29 cellular contexts compared by ENCODE assay signal in the genomic region with DNA sequence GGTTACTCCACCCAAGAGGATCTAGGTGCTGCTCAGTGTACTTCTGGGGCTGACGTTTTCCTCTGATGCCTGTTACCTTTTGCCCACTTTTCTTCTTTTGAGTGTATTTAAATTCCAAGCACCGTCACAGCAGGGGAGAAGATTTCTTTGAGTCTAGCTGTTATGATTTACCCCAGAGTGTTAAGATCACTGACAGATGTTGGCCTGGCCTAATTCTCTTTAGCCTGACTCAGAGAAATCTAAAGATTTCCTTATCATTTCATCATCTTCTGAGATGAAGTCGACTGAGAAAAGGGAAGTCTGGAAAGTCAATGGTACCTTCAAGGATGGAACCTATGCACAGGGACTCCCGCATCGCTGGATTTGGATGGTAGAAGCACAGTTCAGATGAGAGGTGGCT.
DNase-seq lines count a peak whose midpoint lies in the region; ATAC-seq and TF ChIP-seq lines count a peak whose summit lies in the region.
"Had no signal": no experiment of that assay in that cellular context is flagged by ENCODE, and none has a peak within 500 bp of the region (broad histone marks: within the 10 kb centered on the region; RNA-seq: fewer than 3 reads in every experiment).

No MANE protein-coding gene starts in this region.

- intact Hi-C loops in uterus (cut with DNase I; ENCODE audit: low total_unique reads): no loop called here
- intact Hi-C loops in activated CD4-positive, alpha-beta T cell treated with anti-CD3 and anti-CD28 coated beads, Interleukin-2, amount 10 ng/mL, durations not matched to agents 24 days and 14 days (cut with micrococcal nuclease): no loop called here

- no peaks in the 10 kb centered on the region for H3K27me3 Mint-ChIP-seq in activated CD4-positive, alpha-beta T cell treated with anti-CD3 and anti-CD28 coated beads, Interleukin-2, amount 10 ng/mL, durations not matched to agents 24 days and 14 days
- H3K27me3 Mint-ChIP-seq: activated B cell treated with CpG ODN at 0.5 μM for 24 hours; activated CD8-positive, alpha-beta memory T cell treated with anti-CD3 and anti-CD28 coated beads, Interleukin-2, amount 10 ng/mL, durations not matched to agents 7 days and 5 days; B cell had no signal

- POLR2A ChIA-PET in SK-N-SH (lab: Yijun Ruan, JAX): no interaction called here

- H3K79me2 ChIP-seq in SK-N-SH (ENCODE audit: insufficient read depth): peaks cover 3% of the 10 kb centered on the region; the same call in 1 of the 2 replicates
- H3K79me2 ChIP-seq: parathyroid adenoma had no signal

- no peaks in the 10 kb centered on the region for H3K4me1 Mint-ChIP-seq in activated CD4-positive, alpha-beta T cell treated with anti-CD3 and anti-CD28 coated beads, Interleukin-2, amount 10 ng/mL, durations not matched to agents 24 days and 14 days
- H3K4me1 Mint-ChIP-seq: activated B cell treated with CpG ODN at 0.5 μM for 24 hours; activated CD8-positive, alpha-beta memory T cell treated with anti-CD3 and anti-CD28 coated beads, Interleukin-2, amount 10 ng/mL, durations not matched to agents 7 days and 5 days; B cell had no signal

- no peak for ATAC-seq in SK-N-SH treated with all-trans-retinoic acid at 6 μM for 48 hours
- ATAC-seq: activated CD8-positive, alpha-beta memory T cell treated with anti-CD3 and anti-CD28 coated beads, Interleukin-2, amount 10 ng/mL, durations not matched to agents 7 days and 5 days; esophagus mucosa had no signal

- H3K36me3 ChIP-seq in SK-N-SH (replicated peaks in 1 of 2; ENCODE audit: control insufficient read depth in 1 of 2, insufficient read depth in 2 of 2, low read length in 1 of 2) (no peaks in the 10 kb centered on the region), uterus (no peaks in the 10 kb centered on the region), BE2C (no peaks in the 10 kb centered on the region), right atrium auricular region (no peaks in the 10 kb centered on the region)
- H3K36me3 ChIP-seq: Peyer's patch, spleen, transverse colon had no signal

- H2AFZ ChIP-seq in SK-N-SH (ENCODE audit: low read depth): no peak overlapping the region
- H2AFZ ChIP-seq: parathyroid adenoma had no signal

- H3K9me3 ChIP-seq in SK-N-SH (no peaks in the 10 kb centered on the region), uterus (no peaks in the 10 kb centered on the region), BE2C (no peaks in the 10 kb centered on the region), right atrium auricular region (no peaks in the 10 kb centered on the region)
- H3K9me3 ChIP-seq: Peyer's patch, transverse colon had no signal

- CTCF ChIA-PET in SK-N-SH (lab: Yijun Ruan, JAX): no interaction called here

- DNase-seq in SK-N-SH (no peak), amniotic epithelial cell (ENCODE audit: low read depth) (peak; percentile 62), fibroblast of peridontal ligament (ENCODE audit: extremely low read depth) (peak; percentile 86), uterus (no peak), BE2C (no peak), right atrium auricular region (ENCODE audit: low spot score) (no peak)
- DNase-seq in activated CD4-positive, alpha-beta T cell treated with anti-CD3 and anti-CD28 coated beads, Interleukin-2, amount 10 ng/mL, durations not matched to agents 24 days and 14 days: no peak
- DNase-seq: activated B cell treated with CpG ODN at 0.5 μM for 24 hours; activated CD8-positive, alpha-beta memory T cell treated with anti-CD3 and anti-CD28 coated beads, Interleukin-2, amount 10 ng/mL, durations not matched to agents 7 days and 5 days; activated naive CD4-positive, alpha-beta T cell; activated T-cell treated with anti-CD3 and anti-CD28 coated beads, Interleukin-2, amount 50 U/mL, for 48 hours; amniotic stem cell; DMS53; GF-D8; islet precursor cell; NCI-H1048; NCI-H1694; NCI-H526 treated with DMSO at 0.1 percent for 48 hours; nephron progenitor cell; Peyer's patch; SIG-M5; spleen; T1000; transverse colon had no signal

- H3K4me1 ChIP-seq in SK-N-SH (ENCODE audit: control insufficient read depth in 1 of 2, insufficient read depth in 2 of 2, low read depth in 1 of 2, low read length in 1 of 2) (peaks cover 17 to 29% of the 10 kb centered on the region in 2 experiments), uterus (peaks cover 4 to 6% of the 10 kb centered on the region in 2 donors), BE2C (no peaks in the 10 kb centered on the region), right atrium auricular region (peaks cover 0 to 35% of the 10 kb centered on the region in 2 donors)
- H3K4me1 ChIP-seq: parathyroid adenoma, Peyer's patch had no signal

- no peak overlapping the region for H3K27ac ChIP-seq in SK-N-SH (ENCODE audit: low read depth in 2 of 2, low read length in 1 of 2)
- H3K27ac ChIP-seq in uterus: peak overlapping the region; percentile 29 to 82
- H3K27ac ChIP-seq in right atrium auricular region: no peak overlapping the region
- H3K27ac ChIP-seq: coronary artery, parathyroid adenoma, Peyer's patch, spleen, transverse colon had no signal

- no peak overlapping the region for H3K9ac ChIP-seq in SK-N-SH
- H3K9ac ChIP-seq: parathyroid adenoma had no signal

- TF ChIP-seq CTCF in SK-N-SH (IDR thresholded peaks at IDR 0.05) (no peak), uterus (IDR thresholded peaks at IDR 0.05) (no peak), BE2C (IDR thresholded peaks at IDR 0.05; ENCODE audit: low read depth, low read length) (no peak), right atrium auricular region (IDR thresholded peaks at IDR 0.05) (no peak)

- H3K36me3 Mint-ChIP-seq in activated CD4-positive, alpha-beta T cell treated with anti-CD3 and anti-CD28 coated beads, Interleukin-2, amount 10 ng/mL, durations not matched to agents 24 days and 14 days (ENCODE audit: low read depth): no peaks in the 10 kb centered on the region
- H3K36me3 Mint-ChIP-seq: activated CD8-positive, alpha-beta memory T cell treated with anti-CD3 and anti-CD28 coated beads, Interleukin-2, amount 10 ng/mL, durations not matched to agents 7 days and 5 days had no signal

- no peak for TF ChIP-seq RAD21 in SK-N-SH (IDR thresholded peaks at IDR 0.05; ENCODE audit: low read length)

- no peak for TF ChIP-seq EP300 in SK-N-SH (IDR thresholded peaks at IDR 0.05; ENCODE audit: borderline replicate concordance in 1 of 2, low read depth in 1 of 2, low read length in 1 of 2)

- no peaks in the 10 kb centered on the region for H3K9me2 ChIP-seq in SK-N-SH

- H3K4me3 Mint-ChIP-seq in activated CD4-positive, alpha-beta T cell treated with anti-CD3 and anti-CD28 coated beads, Interleukin-2, amount 10 ng/mL, durations not matched to agents 24 days and 14 days: no peak overlapping the region
- H3K4me3 Mint-ChIP-seq: activated B cell treated with CpG ODN at 0.5 μM for 24 hours; activated CD8-positive, alpha-beta memory T cell treated with anti-CD3 and anti-CD28 coated beads, Interleukin-2, amount 10 ng/mL, durations not matched to agents 7 days and 5 days; B cell; nephron progenitor cell had no signal

- H3K27ac Mint-ChIP-seq in activated CD4-positive, alpha-beta T cell treated with anti-CD3 and anti-CD28 coated beads, Interleukin-2, amount 10 ng/mL, durations not matched to agents 24 days and 14 days: no peak overlapping the region
- H3K27ac Mint-ChIP-seq: activated B cell treated with CpG ODN at 0.5 μM for 24 hours; activated CD8-positive, alpha-beta memory T cell treated with anti-CD3 and anti-CD28 coated beads, Interleukin-2, amount 10 ng/mL, durations not matched to agents 7 days and 5 days; B cell; nephron progenitor cell had no signal

- WGBS in SK-N-SH (ENCODE audit: low lambda C conversion rate): 68% methylated on average over 5 of the region's 5 CpGs

- no peaks in the 10 kb centered on the region for H3K9me3 Mint-ChIP-seq in activated CD4-positive, alpha-beta T cell treated with anti-CD3 and anti-CD28 coated beads, Interleukin-2, amount 10 ng/mL, durations not matched to agents 24 days and 14 days

- no peak for TF ChIP-seq POLR2A in uterus (IDR thresholded peaks at IDR 0.05)

- no peak overlapping the region for H3K4me3 ChIP-seq in SK-N-SH (ENCODE audit: low read depth in 2 of 2, low read length in 1 of 2)
- no peak overlapping the region for H3K4me3 ChIP-seq in uterus
- no peak overlapping the region for H3K4me3 ChIP-seq in BE2C (ENCODE audit: low read depth, low read length)
- H3K4me3 ChIP-seq in right atrium auricular region: no peak overlapping the region
- H3K4me3 ChIP-seq: coronary artery, Peyer's patch, spleen, transverse colon had no signal

- H3K27me3 ChIP-seq in SK-N-SH (ENCODE audit: insufficient read depth) (no peaks in the 10 kb centered on the region), uterus (no peaks in the 10 kb centered on the region), BE2C (no peaks in the 10 kb centered on the region), right atrium auricular region (no peaks in the 10 kb centered on the region)
- H3K27me3 ChIP-seq: Peyer's patch, spleen, transverse colon had no signal

- no peaks in the 10 kb centered on the region for H4K20me1 ChIP-seq in SK-N-SH (ENCODE audit: insufficient read depth)

- no peak overlapping the region for H3K4me2 ChIP-seq in SK-N-SH

- no peaks in the 10 kb centered on the region for H3F3A ChIP-seq in SK-N-SH (replicated peaks; ENCODE audit: insufficient read depth)

TF ChIP-seq in SK-N-SH, 30 proteins besides CTCF, POLR2A, EP300 and RAD21 (continues in another document):
- TF ChIP-seq, protein P1, sequence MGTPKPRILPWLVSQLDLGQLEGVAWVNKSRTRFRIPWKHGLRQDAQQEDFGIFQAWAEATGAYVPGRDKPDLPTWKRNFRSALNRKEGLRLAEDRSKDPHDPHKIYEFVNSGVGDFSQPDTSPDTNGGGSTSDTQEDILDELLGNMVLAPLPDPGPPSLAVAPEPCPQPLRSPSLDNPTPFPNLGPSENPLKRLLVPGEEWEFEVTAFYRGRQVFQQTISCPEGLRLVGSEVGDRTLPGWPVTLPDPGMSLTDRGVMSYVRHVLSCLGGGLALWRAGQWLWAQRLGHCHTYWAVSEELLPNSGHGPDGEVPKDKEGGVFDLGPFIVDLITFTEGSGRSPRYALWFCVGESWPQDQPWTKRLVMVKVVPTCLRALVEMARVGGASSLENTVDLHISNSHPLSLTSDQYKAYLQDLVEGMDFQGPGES (IDR thresholded peaks at IDR 0.05; ENCODE audit: low read depth, low read length): no peak
- TF ChIP-seq TAF1 (IDR thresholded peaks at IDR 0.05; ENCODE audit: borderline replicate concordance, low read depth, low read length): no peak

TF ChIP-seq in SK-N-SH treated with all-trans-retinoic acid at 6 μM for 48 hours, 23 proteins besides CTCF, POLR2A, EP300 and RAD21 (continues in another document):
- no peak for TF ChIP-seq ZFP30 (CRISPR knock-in tag; IDR thresholded peaks at IDR 0.05)

Comparison
In these comparisons a context has a peak if more than half of its experiments do, and no peak if none do; other contexts are left out.
1. DNase-seq: peak in amniotic epithelial cell (single experiment) and fibroblast of peridontal ligament (single experiment); none in SK-N-SH (single experiment), uterus (0 of 2), BE2C (single experiment), activated CD4-positive, alpha-beta T cell treated with anti-CD3 and anti-CD28 coated beads, Interleukin-2, amount 10 ng/mL, durations not matched to agents 24 days and 14 days (single experiment) and right atrium auricular region (single experiment).
2. H3K27ac ChIP-seq: peak in uterus (2 of 2); none in SK-N-SH (0 of 2) and right atrium auricular region (0 of 2).